Comparison of ENCODE assay signal across 1 cellular context in genomic region chr6:32950449-32950848, GRCh38.
TF ChIP-seq lines count a peak whose summit lies in the region.

No MANE protein-coding gene starts in this region.

TF ChIP-seq in GM12878, 131 proteins besides CTCF, POLR2A, EP300 and RAD21:
- TF ChIP-seq YY1 (IDR thresholded peaks at IDR 0.05; ENCODE audit: low read depth, low read length) (no peak), NRF1 (conservative IDR thresholded peaks at IDR 0.05; ENCODE audit: low read depth, low read length) (no peak), ZZZ3 (IDR thresholded peaks at IDR 0.05; ENCODE audit: control insufficient read depth, insufficient read length, low read depth) (no peak)
